In genomic region chr16:15160571-15160970, GRCh38 we compare ENCODE assay signal across 2 cellular contexts.
DNase-seq lines count a peak whose midpoint lies in the region; ATAC-seq and TF ChIP-seq lines count a peak whose summit lies in the region.
"Not testable (repeated sequence)": the region's sequence is repeated elsewhere in the genome, so short reads cannot be mapped to it uniquely, and the experiment has no call there.

No MANE protein-coding gene starts in this region.

- H3K36me3 ChIP-seq in endodermal cell (ENCODE audit: control insufficient read depth, insufficient read depth, low read length), result not testable (repeated sequence)

- intact Hi-C loops in Right ventricle myocardium inferior (cut with DNase I), result not testable (repeated sequence)

- H3K4me3 ChIP-seq in endodermal cell (ENCODE audit: low read length), result not testable (repeated sequence)

- DNase-seq in endodermal cell, result peak; percentile 0
- peak; percentile 55 for DNase-seq in Right ventricle myocardium inferior (ENCODE audit: missing footprints)

- not testable (repeated sequence) for H3K4me1 Mint-ChIP-seq in endodermal cell

- TF ChIP-seq CTCF in endodermal cell (conservative IDR thresholded peaks at IDR 0.05), result not testable (repeated sequence)

- not testable (repeated sequence) for H3K4me3 Mint-ChIP-seq in endodermal cell

- not testable (repeated sequence) for H3K27me3 ChIP-seq in endodermal cell (ENCODE audit: control insufficient read depth, insufficient read depth, low read length, poor library complexity, severe bottlenecking)

- not testable (repeated sequence) for H3K27me3 Mint-ChIP-seq in endodermal cell (ENCODE audit: insufficient read depth)

- not testable (repeated sequence) for H3K9me3 ChIP-seq in endodermal cell (ENCODE audit: control insufficient read depth, low read length)

- not testable (repeated sequence) for H3K4me1 ChIP-seq in endodermal cell (ENCODE audit: control insufficient read depth, insufficient read depth, low read length)

- 90% methylated on average over 6 of the region's 10 CpGs; no CpG with 5 or more reads in 1 of the 2 experiments for WGBS in endodermal cell (ENCODE audit: insufficient coverage in 1 of 2, insufficient read length in 1 of 2), 2 experiments

- not testable (repeated sequence) for H3K27ac Mint-ChIP-seq in endodermal cell

- not testable (repeated sequence) for H3K27ac ChIP-seq in endodermal cell (ENCODE audit: low read depth, low read length)

- not testable (repeated sequence) for H3K9ac ChIP-seq in endodermal cell (ENCODE audit: extremely low read depth, low read length, poor library complexity, severe bottlenecking)

- ATAC-seq in Right ventricle myocardium inferior, result not testable (repeated sequence)

- H3K36me3 Mint-ChIP-seq in endodermal cell (ENCODE audit: low read depth), result not testable (repeated sequence)

- not testable (repeated sequence) for H3K9me3 Mint-ChIP-seq in endodermal cell
